ENCODE assay signal across 33 cellular contexts in the genomic region with DNA sequence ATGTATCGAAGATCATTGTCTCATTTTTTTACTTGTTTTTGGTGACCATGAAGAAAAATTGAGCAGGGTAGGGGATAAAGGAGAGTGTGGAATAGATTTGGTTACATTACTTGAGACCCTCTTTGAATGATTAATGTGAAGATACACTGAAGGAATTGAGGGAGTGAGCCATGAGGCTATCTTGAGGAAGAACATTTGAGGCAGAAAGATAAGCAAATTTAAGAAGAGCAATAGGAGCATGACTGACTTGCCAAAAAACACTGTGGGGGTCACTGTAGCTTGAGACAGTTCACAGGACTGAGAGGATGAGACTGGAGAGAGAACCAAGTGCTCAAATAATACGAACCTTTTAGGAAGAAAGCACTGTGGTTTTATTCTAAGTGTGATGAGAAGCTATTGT. TPM values are rescaled to one million over a fixed set of nuclear protein-coding genes. Genes with fewer than 3 reads are reported as not detected.
A peak's percentile ranks its signal among the peaks of the same experiment; 100 is the strongest.
DNase-seq lines count a peak whose midpoint lies in the region; ATAC-seq and TF ChIP-seq lines count a peak whose summit lies in the region.
"Had no signal": no experiment of that assay in that cellular context is flagged by ENCODE, and none has a peak within 500 bp of the region (broad histone marks: within the 10 kb centered on the region; RNA-seq: fewer than 3 reads in every experiment).

No MANE protein-coding gene starts in this region.

- H3K36me3 ChIP-seq in OCI-LY7 (ENCODE audit: insufficient read depth, low read length) (peaks cover 57% of the 10 kb centered on the region), testis (ENCODE audit: low read depth, missing control alignments) (no peaks in the 10 kb centered on the region)
- H3K36me3 ChIP-seq: gastroesophageal sphincter, lower lobe of right lung, right atrium auricular region had no signal

- peaks cover 65% of the 10 kb centered on the region for H3K4me1 Mint-ChIP-seq in CD4-positive, alpha-beta T cell (ENCODE audit: low read depth)
- H3K4me1 Mint-ChIP-seq in chondrocyte (ENCODE audit: low read depth) (peaks cover 16% of the 10 kb centered on the region), osteocyte (ENCODE audit: unreplicated experiment) (peaks cover 24% of the 10 kb centered on the region)

- H3K9me3 ChIP-seq in CD4-positive, alpha-beta T cell (ENCODE audit: control insufficient read depth, low read length), result no peaks in the 10 kb centered on the region
- H3K9me3 ChIP-seq in OCI-LY7 (ENCODE audit: low read length) (peaks cover 33% of the 10 kb centered on the region; the same call in 1 of the 2 replicates), testis (no peaks in the 10 kb centered on the region)
- H3K9me3 ChIP-seq: Caco-2, right atrium auricular region, SK-N-SH had no signal

- peak overlapping the region; percentile 71 for H3K4me2 ChIP-seq in OCI-LY7 (ENCODE audit: low read length)
- H3K4me2 ChIP-seq: SK-N-SH had no signal

- H3K9me3 Mint-ChIP-seq in CD4-positive, alpha-beta T cell, result peaks cover 9% of the 10 kb centered on the region
- peaks cover 4% of the 10 kb centered on the region for H3K9me3 Mint-ChIP-seq in chondrocyte (ENCODE audit: low read depth)
- peaks cover 8% of the 10 kb centered on the region for H3K9me3 Mint-ChIP-seq in osteocyte (ENCODE audit: unreplicated experiment)
- H3K9me3 Mint-ChIP-seq: activated T-helper 17 cell treated with anti-CD3 and anti-CD28 coated beads, Interleukin-2, amount 50 U/mL, for 72 hours had no signal

- BruUV-seq in OCI-LY7 (replicated peaks; lab: Mats Ljungman, UMichigan), result no TSS peak

- no peak for TF ChIP-seq CTCF in CD4-positive, alpha-beta T cell (IDR thresholded peaks at IDR 0.05)
- TF ChIP-seq CTCF in OCI-LY7 (conservative IDR thresholded peaks at IDR 0.05; ENCODE audit: low read length) (0 out of 2 replicates have a peak, but pooled peaks have one; percentile 17), chondrocyte (IDR thresholded peaks at IDR 0.05) (no peak), osteocyte (IDR thresholded peaks at IDR 0.05) (no peak), testis (IDR thresholded peaks at IDR 0.05) (no peak)

- H3K36me3 Mint-ChIP-seq in CD4-positive, alpha-beta T cell (ENCODE audit: low read depth), result peaks cover 23% of the 10 kb centered on the region
- no peaks in the 10 kb centered on the region for H3K36me3 Mint-ChIP-seq in chondrocyte (ENCODE audit: low read depth)
- peaks cover 4% of the 10 kb centered on the region for H3K36me3 Mint-ChIP-seq in osteocyte (ENCODE audit: unreplicated experiment)

- no peaks in the 10 kb centered on the region for H3K9me2 ChIP-seq in OCI-LY7 (ENCODE audit: insufficient read depth, low read length)
- H3K9me2 ChIP-seq: SK-N-SH had no signal

- DNase-seq in CD4-positive, alpha-beta T cell, result no peak
- DNase-seq in OCI-LY7 (ENCODE audit: low spot score) (peak; percentile 41), chondrocyte (ENCODE audit: low spot score) (no peak), osteocyte (ENCODE audit: extremely low spot score, unreplicated experiment) (no peak), head of caudate nucleus (no peak), testis (no peak), NCI-H446 (lab: John Stamatoyannopoulos, UW) (no peak)
- DNase-seq: activated CD4-positive, alpha-beta T cell treated with anti-CD3 and anti-CD28 coated beads for 36 hours; aorta; Caco-2; DMS79 treated with DMSO at 0.1 percent for 48 hours; effector CD4-positive, alpha-beta T cell; GF-D8; GOT3; hippocampal formation; lower lobe of right lung; NCI-H1417; NCI-H2029; NCI-H524 treated with DMSO at 0.1 percent for 48 hours; SK-N-SH; small intestine; stimulated activated naive CD8-positive, alpha-beta T cell treated with anti-CD3 and anti-CD28 coated beads, Interleukin-15, amount 100 ng/mL, for 72 hours had no signal

- no peaks in the 10 kb centered on the region for H3K27me3 ChIP-seq in CD4-positive, alpha-beta T cell (ENCODE audit: control insufficient read depth, insufficient read depth, low read length)
- no peaks in the 10 kb centered on the region for H3K27me3 ChIP-seq in testis
- H3K27me3 ChIP-seq: gastroesophageal sphincter, right atrium auricular region had no signal

- peak overlapping the region; percentile 91 for H3K27ac Mint-ChIP-seq in CD4-positive, alpha-beta T cell
- H3K27ac Mint-ChIP-seq in chondrocyte (ENCODE audit: unreplicated experiment), result peak overlapping the region; percentile 23
- H3K27ac Mint-ChIP-seq in osteocyte (ENCODE audit: unreplicated experiment), result peak overlapping the region; percentile 48
- H3K27ac Mint-ChIP-seq: activated CD4-positive, alpha-beta T cell treated with anti-CD3 and anti-CD28 coated beads for 36 hours; T-helper 1 cell treated with Interleukin-12 subunit alpha and Interleukin-12 subunit beta and Interleukin-4 antibody, amounts not matched to agents 30 μg/mL and 1 μg/mL, for 36 hours had no signal

- POLR2A ChIA-PET in CD4-positive, alpha-beta T cell (lab: Charles Lee), result interaction anchor here (1.0 to 1.2 kb wide), 3 partner anchors 23 to 25 kb away, joined by 3 to 5 read pairs (median 3); no protein-coding TSS in a partner anchor
- POLR2A ChIA-PET in OCI-LY7 (lab: Charles Lee), result interaction anchor here (0.6 to 4.0 kb wide), 18 partner anchors 10 to 320 kb away, joined by 3 to 26 read pairs (median 4); partner anchors contain the start of gene PTPRC

- ATAC-seq in CD4-positive, alpha-beta T cell (ENCODE audit: poor library complexity), result no peak
- ATAC-seq: activated CD4-positive, alpha-beta T cell treated with anti-CD3 and anti-CD28 coated beads for 36 hours; activated naive CD4-positive, alpha-beta T cell treated with anti-CD3 and anti-CD28 coated beads, Interleukin-2, amount 50 U/mL, for 72 hours; activated T-helper 17 cell treated with anti-CD3 and anti-CD28 coated beads, Interleukin-2, amount 50 U/mL, for 72 hours; gastroesophageal sphincter; lower lobe of right lung; Right ventricle myocardium inferior; stimulated activated naive CD8-positive, alpha-beta T cell treated with anti-CD3 and anti-CD28 coated beads, Interleukin-15, amount 100 ng/mL, for 72 hours had no signal

- H3K4me3 Mint-ChIP-seq in CD4-positive, alpha-beta T cell, result no peak overlapping the region
- no peak overlapping the region for H3K4me3 Mint-ChIP-seq in chondrocyte (ENCODE audit: unreplicated experiment)
- H3K4me3 Mint-ChIP-seq in osteocyte (ENCODE audit: unreplicated experiment), result no peak overlapping the region
- H3K4me3 Mint-ChIP-seq: activated T-helper 17 cell treated with anti-CD3 and anti-CD28 coated beads, Interleukin-2, amount 50 U/mL, for 72 hours; T-helper 1 cell treated with Interleukin-12 subunit alpha and Interleukin-12 subunit beta and Interleukin-4 antibody, amounts not matched to agents 30 μg/mL and 1 μg/mL, for 36 hours had no signal

- no peak overlapping the region for H2AFZ ChIP-seq in OCI-LY7 (ENCODE audit: low read length)

- H3K4me3 ChIP-seq in OCI-LY7 (ENCODE audit: low read depth, low read length, poor library complexity, severe bottlenecking), result peak overlapping the region; percentile 76
- no peak overlapping the region for H3K4me3 ChIP-seq in testis
- H3K4me3 ChIP-seq: gastroesophageal sphincter, lower lobe of right lung, right atrium auricular region had no signal

- peaks cover 40% of the 10 kb centered on the region for H3K4me1 ChIP-seq in OCI-LY7 (ENCODE audit: insufficient read depth, low read length, poor library complexity, severe bottlenecking)
- H3K4me1 ChIP-seq in testis, result no peaks in the 10 kb centered on the region
- H3K4me1 ChIP-seq: Caco-2, gastroesophageal sphincter, lower lobe of right lung, right atrium auricular region had no signal

- 92 to 94% methylated on average over 2 of the region's 2 CpGs for WGBS in testis, 2 donors

- no peaks in the 10 kb centered on the region for H3K27me3 Mint-ChIP-seq in CD4-positive, alpha-beta T cell
- H3K27me3 Mint-ChIP-seq in chondrocyte (ENCODE audit: low read depth) (no peaks in the 10 kb centered on the region), osteocyte (ENCODE audit: unreplicated experiment) (no peaks in the 10 kb centered on the region)
- H3K27me3 Mint-ChIP-seq: activated CD4-positive, alpha-beta T cell treated with anti-CD3 and anti-CD28 coated beads for 36 hours; activated T-helper 17 cell treated with anti-CD3 and anti-CD28 coated beads, Interleukin-2, amount 50 U/mL, for 72 hours; stimulated activated naive CD8-positive, alpha-beta T cell treated with anti-CD3 and anti-CD28 coated beads, Interleukin-15, amount 100 ng/mL, for 72 hours had no signal

- CTCF ChIA-PET in CD4-positive, alpha-beta T cell (lab: Charles Lee), result interaction anchor here (0.5 to 1.5 kb wide), 2 partner anchors 19 to 152 kb away, joined by 3 to 4 read pairs; no protein-coding TSS in a partner anchor
- CTCF ChIA-PET in OCI-LY7 (lab: Charles Lee; ENCODE audit: unreplicated experiment), result no interaction called here

- peaks cover 37% of the 10 kb centered on the region for H3K79me2 ChIP-seq in OCI-LY7 (ENCODE audit: insufficient read depth, low read depth, low read length)

- no peaks in the 10 kb centered on the region; the same call in 1 of the 2 replicates for H4K20me1 ChIP-seq in OCI-LY7 (ENCODE audit: insufficient read depth, low read length)

- intact Hi-C loops in CD4-positive, alpha-beta T cell (cut with DNase I, micrococcal nuclease), result loop anchor here in 1 of 2 experiments (5.0 kb wide), 1 partner anchor 33 kb away; no protein-coding TSS in a partner anchor
- intact Hi-C loops in OCI-LY7 (cut with micrococcal nuclease; ENCODE audit: unreplicated experiment), result loop anchor here (2.0 kb wide), 3 partner anchors 39 to 61 kb away; no protein-coding TSS in a partner anchor
- intact Hi-C loops in head of caudate nucleus (cut with DNase I), result no loop called here
- intact Hi-C loops in testis (cut with DNase I; ENCODE audit: low total_unique reads), result no loop called here

- H3K27ac ChIP-seq in CD4-positive, alpha-beta T cell (ENCODE audit: low read depth, low read length), result no peak overlapping the region
- H3K27ac ChIP-seq in OCI-LY7 (ENCODE audit: low read depth, low read length, poor library complexity, severe bottlenecking) (peak overlapping the region; percentile 90), testis (no peak overlapping the region)
- H3K27ac ChIP-seq: gastroesophageal sphincter, KMS-11, lower lobe of right lung, right atrium auricular region had no signal

- TF ChIP-seq POLR2A in testis (IDR thresholded peaks at IDR 0.05), result no peak

RNA-seq across cellular contexts. Expression of gene PTPRC, which starts 43.1 kb away (rescaled TPM):
- 100 to 1,000 TPM; 661 to 698 TPM for total RNA-seq in CD4-positive, alpha-beta T cell
- total RNA-seq in OCI-LY7 (2014; rRNA removed; shearing (Covaris generic)), result 161 and 177 TPM in 2 replicates
- total RNA-seq in OCI-LY7 (2022) (241 and 264 TPM in 2 replicates), chondrocyte (not detected in 3 replicates), osteocyte (not detected in 2 replicates), testis (1 to 10 TPM; 5.1 to 9.7 TPM)
- 10.8 TPM for polyA plus RNA-seq in testis (ENCODE audit: insufficient read depth, low read depth, low replicate concordance)
- total RNA-seq: bronchial epithelial cell had no signal

RNA-seq across cellular contexts. Expression of gene ATP6V1G3, which starts 55.3 kb away (rescaled TPM):
- not detected for total RNA-seq in CD4-positive, alpha-beta T cell
- total RNA-seq in OCI-LY7 (2014; rRNA removed; shearing (Covaris generic)), result 0.66 TPM in 1 of 2 replicates, not detected in the other
- 0.90 TPM in 1 of 2 replicates, not detected in the other for total RNA-seq in OCI-LY7 (2022)
- not detected in 3 replicates for total RNA-seq in chondrocyte
- total RNA-seq in osteocyte, result not detected in 2 replicates
- total RNA-seq in testis, result not detected
- not detected for polyA plus RNA-seq in testis (ENCODE audit: insufficient read depth, low read depth, low replicate concordance)
- total RNA-seq: activated CD4-positive, alpha-beta T cell treated with anti-CD3 and anti-CD28 coated beads for 36 hours; activated T-helper 17 cell treated with anti-CD3 and anti-CD28 coated beads, Interleukin-2, amount 50 U/mL, for 72 hours; aorta; bronchial epithelial cell; fibroblast of lung; gastroesophageal sphincter; lower lobe of right lung; mononuclear cell; right atrium auricular region; Right ventricle myocardium inferior had no signal
- polyA plus RNA-seq: aorta, fibroblast of lung, neural cell, SK-N-SH, small intestine had no signal

Comparison
In these comparisons a context has a peak if more than half of its experiments do, and no peak if none do; other contexts are left out.
1. H3K27ac Mint-ChIP-seq: peak in every context shown above with its lines; median percentile 91 in CD4-positive, alpha-beta T cell; 48 in osteocyte; 23 in chondrocyte.
2. RNA of gene PTPRC, which starts 43.1 kb away (total RNA-seq): 661 to 698 TPM in CD4-positive, alpha-beta T cell and 161 to 264 TPM in OCI-LY7; 5.1 to 9.7 TPM in testis, not detected in chondrocyte and not detected in osteocyte; every median in the first group is over 10 times any median in the second.